Comparison of ENCODE assay signal across 8 cellular contexts in genomic region chr10:79905322-79906314, GRCh38. TPM values are rescaled to one million over a fixed set of nuclear protein-coding genes. Genes with fewer than 3 reads are reported as not detected.
A peak's percentile ranks its signal among the peaks of the same experiment; 100 is the strongest.
DNase-seq lines count a peak whose midpoint lies in the region; ATAC-seq and TF ChIP-seq lines count a peak whose summit lies in the region.

No MANE protein-coding gene starts in this region.

- H3K9me3 Mint-ChIP-seq in CD4-positive, alpha-beta memory T cell, result no peaks in the 10 kb centered on the region
- H3K9me3 Mint-ChIP-seq in stimulated activated naive CD8-positive, alpha-beta T cell treated with anti-CD3 and anti-CD28 coated beads, Interleukin-15, amount 100 ng/mL, for 72 hours, result no peaks in the 10 kb centered on the region

- intact Hi-C loops in CD4-positive, alpha-beta memory T cell (cut with micrococcal nuclease), result no loop called here

- TF ChIP-seq CTCF in brain microvascular endothelial cell (IDR thresholded peaks at IDR 0.05; ENCODE audit: low read depth, low read length, missing control alignments), result no peak
- no peak for TF ChIP-seq CTCF in kidney epithelial cell (IDR thresholded peaks at IDR 0.05; ENCODE audit: insufficient read depth, low read length, poor library complexity, severe bottlenecking)

- POLR2A ChIA-PET in CD4-positive, alpha-beta memory T cell (lab: Charles Lee; ENCODE audit: partially characterized antibody), result no interaction called here

- H3K4me1 Mint-ChIP-seq in CD4-positive, alpha-beta memory T cell, result peaks cover 11 to 21% (median 14%) of the 10 kb centered on the region in 4 donors
- peaks cover 23% of the 10 kb centered on the region for H3K4me1 Mint-ChIP-seq in stimulated activated naive CD8-positive, alpha-beta T cell treated with anti-CD3 and anti-CD28 coated beads, Interleukin-15, amount 100 ng/mL, for 72 hours

- no peaks in the 10 kb centered on the region for H3K9me3 ChIP-seq in CD4-positive, alpha-beta memory T cell (ENCODE audit: control insufficient read depth in 1 of 2, low read length in 2 of 2)

- H3K36me3 ChIP-seq in CD4-positive, alpha-beta memory T cell (ENCODE audit: insufficient read depth, low read length), result no peaks in the 10 kb centered on the region
- H3K36me3 ChIP-seq in brain microvascular endothelial cell (replicated peaks) (no peaks in the 10 kb centered on the region), kidney epithelial cell (ENCODE audit: control insufficient read depth, insufficient read depth, low read length) (no peaks in the 10 kb centered on the region)

- H3K27me3 ChIP-seq in CD4-positive, alpha-beta memory T cell (ENCODE audit: insufficient read depth, low read length), result peaks cover 12% of the 10 kb centered on the region
- H3K27me3 ChIP-seq in brain microvascular endothelial cell (replicated peaks) (no peaks in the 10 kb centered on the region), kidney epithelial cell (ENCODE audit: control insufficient read depth, insufficient read depth, low read length) (no peaks in the 10 kb centered on the region)

- H3K4me3 ChIP-seq in CD4-positive, alpha-beta memory T cell (ENCODE audit: low read length in 2 of 2), result peak overlapping the region; percentile 60 to 69
- H3K4me3 ChIP-seq in brain microvascular endothelial cell (ENCODE audit: low read depth, low read length) (peak overlapping the region; percentile 75), kidney epithelial cell (ENCODE audit: low read depth, low read length) (peak overlapping the region; percentile 64)

- H3K27ac ChIP-seq in CD4-positive, alpha-beta memory T cell (ENCODE audit: low read depth, low read length), result no peak overlapping the region
- no peak overlapping the region for H3K27ac ChIP-seq in brain microvascular endothelial cell

- H3K4me1 ChIP-seq in CD4-positive, alpha-beta memory T cell (ENCODE audit: insufficient read depth, low read length), result peaks cover 6% of the 10 kb centered on the region

- CTCF ChIA-PET in CD4-positive, alpha-beta memory T cell (lab: Charles Lee; ENCODE audit: partially characterized antibody), result no interaction called here

- no peaks in the 10 kb centered on the region for H3K36me3 Mint-ChIP-seq in CD4-positive, alpha-beta memory T cell

- in situ Hi-C loops in KBM-7 (cut with MboI; ENCODE audit: low pct_unique_long_range_greater_than_20kb, low sequenced_read_pairs), result no loop called here
- in situ Hi-C loops in brain microvascular endothelial cell (cut with HindIII; ENCODE audit: low pct_ligation_motif_present, low sequenced_read_pairs), result no loop called here

- no peak for DNase-seq in CD4-positive, alpha-beta memory T cell
- peak; percentile 35 for DNase-seq in KBM-7
- peak; percentile 24 for DNase-seq in brain microvascular endothelial cell
- DNase-seq in kidney epithelial cell (ENCODE audit: low read depth), result peak; percentile 14
- DNase-seq in stimulated activated naive CD8-positive, alpha-beta T cell treated with anti-CD3 and anti-CD28 coated beads, Interleukin-15, amount 100 ng/mL, for 72 hours, result no peak
- DNase-seq in NCI-H345 treated with DMSO at 0.1 percent for 48 hours (lab: John Stamatoyannopoulos, UW; ENCODE audit: unreplicated experiment), result no peak
- no peak for DNase-seq in NCI-H524 (lab: John Stamatoyannopoulos, UW)

- peak overlapping the region; percentile 84 to 95 (median 88) for H3K4me3 Mint-ChIP-seq in CD4-positive, alpha-beta memory T cell
- peak overlapping the region; percentile 84 to 94 for H3K4me3 Mint-ChIP-seq in stimulated activated naive CD8-positive, alpha-beta T cell treated with anti-CD3 and anti-CD28 coated beads, Interleukin-15, amount 100 ng/mL, for 72 hours

- no peak overlapping the region for H3K27ac Mint-ChIP-seq in CD4-positive, alpha-beta memory T cell
- H3K27ac Mint-ChIP-seq in stimulated activated naive CD8-positive, alpha-beta T cell treated with anti-CD3 and anti-CD28 coated beads, Interleukin-15, amount 100 ng/mL, for 72 hours, result no peak overlapping the region

- peaks cover 20 to 29% of the 10 kb centered on the region in 2 donors for H3K27me3 Mint-ChIP-seq in CD4-positive, alpha-beta memory T cell
- H3K27me3 Mint-ChIP-seq in stimulated activated naive CD8-positive, alpha-beta T cell treated with anti-CD3 and anti-CD28 coated beads, Interleukin-15, amount 100 ng/mL, for 72 hours, result peaks cover 46% of the 10 kb centered on the region

- peak; percentile 76 for ATAC-seq in stimulated activated naive CD8-positive, alpha-beta T cell treated with anti-CD3 and anti-CD28 coated beads, Interleukin-15, amount 100 ng/mL, for 72 hours
- no peak for ATAC-seq in HG02588 (IDR thresholded peaks at IDR 0.05; ENCODE audit: unreplicated experiment)

RNA-seq across cellular contexts. Expression of gene SFTPD, which starts 43.3 kb away (rescaled TPM):
- total RNA-seq in CD4-positive, alpha-beta memory T cell, result not detected
- not detected for polyA plus RNA-seq in CD4-positive, alpha-beta memory T cell
- total RNA-seq in kidney epithelial cell, result not detected in 2 replicates

Comparison
In these comparisons a context has a peak if more than half of its experiments do, and no peak if none do; other contexts are left out.
1. DNase-seq: peak in KBM-7 (single experiment), brain microvascular endothelial cell (single experiment) and kidney epithelial cell (single experiment); none in CD4-positive, alpha-beta memory T cell (0 of 5), stimulated activated naive CD8-positive, alpha-beta T cell treated with anti-CD3 and anti-CD28 coated beads, Interleukin-15, amount 100 ng/mL, for 72 hours (0 of 2), NCI-H345 treated with DMSO at 0.1 percent for 48 hours (single experiment) and NCI-H524 (0 of 2).
2. Peak in every context shown above with its lines, with median percentiles within 50 percentile points of each other: H3K4me3 ChIP-seq.